ENCODE assay signal across 13 cellular contexts in genomic region chr14:73888971-73889370, GRCh38. TPM values are rescaled to one million over a fixed set of nuclear protein-coding genes. Genes with fewer than 3 reads are reported as not detected.
DNase-seq lines count a peak whose midpoint lies in the region; ATAC-seq and TF ChIP-seq lines count a peak whose summit lies in the region.
"Had no signal": no experiment of that assay in that cellular context is flagged by ENCODE, and none has a peak within 500 bp of the region (broad histone marks: within the 10 kb centered on the region; RNA-seq: fewer than 3 reads in every experiment).

No MANE protein-coding gene starts in this region.

- POLR2A ChIA-PET in RWPE1 (lab: Yijun Ruan, JAX; ENCODE audit: low non-redundant PET) = no interaction called here

- H3K27ac ChIP-seq in RWPE1 = peak overlapping the region; percentile 63
- H3K27ac ChIP-seq: suprapubic skin had no signal

- peaks cover 53% of the 10 kb centered on the region for H3K4me1 Mint-ChIP-seq in activated T-cell treated with anti-CD3 and anti-CD28 coated beads, Interleukin-2, amount 50 U/mL, for 4 hours (ENCODE audit: low read depth)
- peaks cover 48% of the 10 kb centered on the region for H3K4me1 Mint-ChIP-seq in stimulated activated effector memory CD8-positive, alpha-beta T cell treated with anti-CD3 and anti-CD28 coated beads, Interleukin-12 subunit alpha, Interleukin-12 subunit beta, amount 100 ng/mL, for 72 hours

- CTCF ChIA-PET in RWPE1 (lab: Yijun Ruan, JAX) = no interaction called here

- no peak overlapping the region for H3K4me3 ChIP-seq in epithelial cell of esophagus (ENCODE audit: low read length)

- H3K27ac Mint-ChIP-seq in stimulated activated effector memory CD8-positive, alpha-beta T cell treated with anti-CD3 and anti-CD28 coated beads, Interleukin-12 subunit alpha, Interleukin-12 subunit beta, amount 100 ng/mL, for 72 hours = peak overlapping the region; percentile 99

- no peaks in the 10 kb centered on the region for H3K9me3 Mint-ChIP-seq in activated T-cell treated with anti-CD3 and anti-CD28 coated beads, Interleukin-2, amount 50 U/mL, for 4 hours
- H3K9me3 Mint-ChIP-seq in stimulated activated effector memory CD8-positive, alpha-beta T cell treated with anti-CD3 and anti-CD28 coated beads, Interleukin-12 subunit alpha, Interleukin-12 subunit beta, amount 100 ng/mL, for 72 hours = no peaks in the 10 kb centered on the region

- TF ChIP-seq CTCF in RWPE1 (conservative IDR thresholded peaks at IDR 0.05; ENCODE audit: low read depth) (no peak), epithelial cell of esophagus (IDR thresholded peaks at IDR 0.05; ENCODE audit: insufficient read depth, low read depth, low read length, missing control alignments) (no peak)

- ATAC-seq in activated T-cell treated with anti-CD3 and anti-CD28 coated beads, Interleukin-2, amount 50 U/mL, for 4 hours = no peak
- no peak for ATAC-seq in stimulated activated effector memory CD8-positive, alpha-beta T cell treated with anti-CD3 and anti-CD28 coated beads, Interleukin-12 subunit alpha, Interleukin-12 subunit beta, amount 100 ng/mL, for 72 hours
- no peak for ATAC-seq in GM19467 (IDR thresholded peaks at IDR 0.05; ENCODE audit: unreplicated experiment)

- no peak for DNase-seq in activated T-cell treated with anti-CD3 and anti-CD28 coated beads, Interleukin-2, amount 50 U/mL, for 4 hours
- DNase-seq in activated T-cell treated with anti-CD3 and anti-CD28 coated beads, Interleukin-2, amount 50 U/mL, for 1 hour = no peak
- DNase-seq in RWPE1 (ENCODE audit: low spot score) (peak; percentile 36), epithelial cell of esophagus (ENCODE audit: low read depth) (peak; percentile 64), NCI-H2029 (lab: John Stamatoyannopoulos, UW) (no peak), SHP77 (lab: John Stamatoyannopoulos, UW) (no peak)
- no peak for DNase-seq in stimulated activated effector memory CD8-positive, alpha-beta T cell treated with anti-CD3 and anti-CD28 coated beads, Interleukin-12 subunit alpha, Interleukin-12 subunit beta, amount 100 ng/mL, for 72 hours (ENCODE audit: low spot score in 2 of 2)
- DNase-seq: anterior cingulate cortex; NCI-H1105 treated with DMSO at 0.1 percent for 48 hours; nucleus accumbens; stimulated activated CD4-positive, alpha-beta T cell treated with anti-CD3 and anti-CD28 coated beads, Interleukin-2, amount 100 ng/mL, for 48 hours had no signal

- H3K36me3 Mint-ChIP-seq in activated T-cell treated with anti-CD3 and anti-CD28 coated beads, Interleukin-2, amount 50 U/mL, for 4 hours (ENCODE audit: insufficient read depth) = peaks cover 14% of the 10 kb centered on the region
- H3K36me3 Mint-ChIP-seq in stimulated activated effector memory CD8-positive, alpha-beta T cell treated with anti-CD3 and anti-CD28 coated beads, Interleukin-12 subunit alpha, Interleukin-12 subunit beta, amount 100 ng/mL, for 72 hours = peaks cover 65% of the 10 kb centered on the region

- peak overlapping the region; percentile 96 for H3K4me3 Mint-ChIP-seq in activated T-cell treated with anti-CD3 and anti-CD28 coated beads, Interleukin-2, amount 50 U/mL, for 4 hours
- H3K4me3 Mint-ChIP-seq in stimulated activated effector memory CD8-positive, alpha-beta T cell treated with anti-CD3 and anti-CD28 coated beads, Interleukin-12 subunit alpha, Interleukin-12 subunit beta, amount 100 ng/mL, for 72 hours = peak overlapping the region; percentile 96

- H3K27me3 Mint-ChIP-seq in activated T-cell treated with anti-CD3 and anti-CD28 coated beads, Interleukin-2, amount 50 U/mL, for 4 hours (ENCODE audit: low read depth) = no peaks in the 10 kb centered on the region

RNA-seq across cellular contexts. Expression of gene ZNF410, which starts 2.3 kb away (rescaled TPM):
- total RNA-seq in activated T-cell treated with anti-CD3 and anti-CD28 coated beads, Interleukin-2, amount 50 U/mL, for 4 hours = 10 to 100 TPM; 45.8 to 54.9 (median 54.5) TPM

RNA-seq across cellular contexts. Expression of gene PTGR2, which starts 37.3 kb away (rescaled TPM):
- total RNA-seq in activated T-cell treated with anti-CD3 and anti-CD28 coated beads, Interleukin-2, amount 50 U/mL, for 4 hours = 1 to 10 TPM; 2.5 to 3.8 (median 3.3) TPM

Comparison
In these comparisons a context has a peak if more than half of its experiments do, and no peak if none do; other contexts are left out.
1. DNase-seq: peak in RWPE1 (single experiment) and epithelial cell of esophagus (single experiment); none in activated T-cell treated with anti-CD3 and anti-CD28 coated beads, Interleukin-2, amount 50 U/mL, for 4 hours (single experiment), activated T-cell treated with anti-CD3 and anti-CD28 coated beads, Interleukin-2, amount 50 U/mL, for 1 hour (single experiment), stimulated activated effector memory CD8-positive, alpha-beta T cell treated with anti-CD3 and anti-CD28 coated beads, Interleukin-12 subunit alpha, Interleukin-12 subunit beta, amount 100 ng/mL, for 72 hours (0 of 2), NCI-H2029 (single experiment) and SHP77 (0 of 2).